Comparison of ENCODE assay signal across 15 cellular contexts in genomic region chr18:63309422-63309821, GRCh38. TPM values are rescaled to one million over a fixed set of nuclear protein-coding genes. Genes with fewer than 3 reads are reported as not detected.
DNase-seq lines count a peak whose midpoint lies in the region; ATAC-seq, FAIRE-seq and TF ChIP-seq lines count a peak whose summit lies in the region.
"Had no signal": no experiment of that assay in that cellular context is flagged by ENCODE, and none has a peak within 500 bp of the region (broad histone marks: within the 10 kb centered on the region; RNA-seq: fewer than 3 reads in every experiment).

No MANE protein-coding gene starts in this region.

- H3K4me1 Mint-ChIP-seq in activated CD4-positive, alpha-beta memory T cell treated with anti-CD3 and anti-CD28 coated beads for 36 hours (ENCODE audit: low read depth), result peaks cover 88% of the 10 kb centered on the region

- H3K9me1 ChIP-seq in keratinocyte (ENCODE audit: control insufficient read depth, extremely low read depth, insufficient read depth, low read length), result no peaks in the 10 kb centered on the region

- ATAC-seq in GM21717 (IDR thresholded peaks at IDR 0.05; ENCODE audit: unreplicated experiment), result no peak
- ATAC-seq: GM23338 had no signal

- no peaks in the 10 kb centered on the region for H3K79me2 ChIP-seq in keratinocyte (ENCODE audit: control insufficient read depth, insufficient read depth, low read length)

- dilution Hi-C loops in keratinocyte (cut with MboI; ENCODE audit: extremely low pct_ligation_motif_present, low sequenced_read_pairs), result loop anchor here (25.0 kb wide), 1 partner anchor 297 kb away; no protein-coding TSS in a partner anchor

- no peaks in the 10 kb centered on the region for H3K9me3 Mint-ChIP-seq in activated CD4-positive, alpha-beta memory T cell treated with anti-CD3 and anti-CD28 coated beads for 36 hours
- H3K9me3 Mint-ChIP-seq: GM23338 had no signal

- CTCF ChIA-PET in activated CD4-positive, alpha-beta memory T cell treated with anti-CD3 and anti-CD28 coated beads for 36 hours (lab: Charles Lee), result interaction anchor here (5.5 kb wide), 1 partner anchor 8 kb away, joined by 32 read pairs; no protein-coding TSS in a partner anchor

- peak overlapping the region; percentile 22 for H3K4me3 Mint-ChIP-seq in activated CD4-positive, alpha-beta memory T cell treated with anti-CD3 and anti-CD28 coated beads for 36 hours
- H3K4me3 Mint-ChIP-seq: GM23338 had no signal

- no peaks in the 10 kb centered on the region for H3K9me3 ChIP-seq in BLaER1
- no peaks in the 10 kb centered on the region for H3K9me3 ChIP-seq in keratinocyte (ENCODE audit: control insufficient read depth, low read depth, low read length)

- TF ChIP-seq CTCF in keratinocyte (optimal IDR thresholded peaks at IDR 0.05 in 1 of 3, IDR thresholded peaks at IDR 0.05 in 1 of 3, conservative IDR thresholded peaks at IDR 0.05 in 1 of 3; ENCODE audit: extremely low read depth in 1 of 3, insufficient read depth in 2 of 3, low read length in 3 of 3) (no peak), D721Med (IDR thresholded peaks at IDR 0.05; ENCODE audit: insufficient read depth, missing control alignments) (no peak)

- no peak overlapping the region for H2AFZ ChIP-seq in keratinocyte (ENCODE audit: control insufficient read depth, low read length)
- H2AFZ ChIP-seq: GM23338 had no signal

- 0 out of 2 replicates have a peak, but pooled peaks have one; percentile 13 for TF ChIP-seq POLR2A in GM12891 (IDR thresholded peaks at IDR 0.05; ENCODE audit: low read depth, low read length)

- POLR2A ChIA-PET in activated CD4-positive, alpha-beta memory T cell treated with anti-CD3 and anti-CD28 coated beads for 36 hours (lab: Charles Lee), result no interaction called here

- FAIRE-seq in GM12891 (lab: Jason Lieb, UNC), result peak; percentile 87
- peak; percentile 20 for FAIRE-seq in keratinocyte (lab: Jason Lieb, UNC)
- no peak for FAIRE-seq in D721Med (lab: Jason Lieb, UNC)

- no peak overlapping the region for H3K9ac ChIP-seq in BLaER1
- H3K9ac ChIP-seq in keratinocyte (ENCODE audit: control insufficient read depth, extremely low read depth, insufficient read depth, low read length), result no peak overlapping the region

- H3K36me3 Mint-ChIP-seq in activated CD4-positive, alpha-beta memory T cell treated with anti-CD3 and anti-CD28 coated beads for 36 hours, result peaks cover 35% of the 10 kb centered on the region

- no peak for DNase-seq in GM12891 (ENCODE audit: insufficient read length, low spot score)
- DNase-seq in activated CD4-positive, alpha-beta memory T cell treated with anti-CD3 and anti-CD28 coated beads for 36 hours, result peak; percentile 61
- DNase-seq in keratinocyte (ENCODE audit: low read depth, low spot score), result no peak
- no peak for DNase-seq in NCI-H187 treated with DMSO at 0.1 percent for 48 hours (lab: John Stamatoyannopoulos, UW)
- DNase-seq in NCI-H146 (lab: John Stamatoyannopoulos, UW), result no peak
- no peak for DNase-seq in D721Med (ENCODE audit: insufficient read length, low spot score)
- DNase-seq: AML-193, islet precursor cell, KG1, NCI-H1694, NCI-H526 treated with DMSO at 0.1 percent for 48 hours had no signal

- H3K27me3 Mint-ChIP-seq in activated CD4-positive, alpha-beta memory T cell treated with anti-CD3 and anti-CD28 coated beads for 36 hours, result no peaks in the 10 kb centered on the region

- peak overlapping the region; percentile 43 for H3K27ac Mint-ChIP-seq in activated CD4-positive, alpha-beta memory T cell treated with anti-CD3 and anti-CD28 coated beads for 36 hours
- H3K27ac Mint-ChIP-seq: GM23338 had no signal

- H3K4me3 ChIP-seq in BLaER1 (no peak overlapping the region), keratinocyte (ENCODE audit: control insufficient read depth in 2 of 3, extremely low read depth in 1 of 3, insufficient read depth in 2 of 3, low read depth in 1 of 3, low read length in 3 of 3) (no peak overlapping the region)
- H3K4me3 ChIP-seq: cardiac muscle cell, GM23338 had no signal

- H3K4me1 ChIP-seq in BLaER1, result peaks cover 99% of the 10 kb centered on the region
- H3K4me1 ChIP-seq in keratinocyte (ENCODE audit: control insufficient read depth, extremely low read depth, insufficient read depth, low read length), result no peaks in the 10 kb centered on the region

- intact Hi-C loops in activated CD4-positive, alpha-beta memory T cell treated with anti-CD3 and anti-CD28 coated beads for 36 hours (cut with micrococcal nuclease), result no loop called here

- H4K20me1 ChIP-seq in BLaER1, result peaks cover 100% of the 10 kb centered on the region
- H4K20me1 ChIP-seq in keratinocyte (ENCODE audit: control insufficient read depth, extremely low read depth, insufficient read depth, low read length), result no peaks in the 10 kb centered on the region

- H3K4me2 ChIP-seq in BLaER1 (peak overlapping the region; percentile 57), keratinocyte (ENCODE audit: control insufficient read depth, extremely low read depth, insufficient read depth, low read depth, low read length) (no peak overlapping the region)
- H3K4me2 ChIP-seq: GM23338 had no signal

- H3K27me3 ChIP-seq in BLaER1 (no peaks in the 10 kb centered on the region), keratinocyte (ENCODE audit: control insufficient read depth, extremely low read depth, insufficient read depth, low read length) (no peaks in the 10 kb centered on the region)

- H3K36me3 ChIP-seq in BLaER1 (peaks cover 72% of the 10 kb centered on the region), keratinocyte (ENCODE audit: control insufficient read depth in 2 of 2, extremely low read depth in 1 of 2, insufficient read depth in 2 of 2, low read length in 2 of 2) (no peaks in the 10 kb centered on the region)
- H3K36me3 ChIP-seq: cardiac muscle cell had no signal

- H3K27ac ChIP-seq in BLaER1 (no peak overlapping the region), keratinocyte (ENCODE audit: control insufficient read depth, insufficient read depth, low read length) (no peak overlapping the region)
- H3K27ac ChIP-seq: cardiac muscle cell had no signal

TF ChIP-seq in GM12891, 5 proteins besides CTCF, POLR2A, EP300 and RAD21:
- TF ChIP-seq SPI1 (IDR thresholded peaks at IDR 0.05; ENCODE audit: low read depth, low read length) (no peak), POU2F2 (IDR thresholded peaks at IDR 0.05; ENCODE audit: low read depth, low read length) (no peak), PAX5 (IDR thresholded peaks at IDR 0.05; ENCODE audit: insufficient read depth, low read length, severe bottlenecking) (no peak), TAF1 (IDR thresholded peaks at IDR 0.05; ENCODE audit: low read depth, low read length) (no peak), POLR2AphosphoS5 (IDR thresholded peaks at IDR 0.05; ENCODE audit: low read depth, low read length) (no peak)

RNA-seq across cellular contexts. Expression of gene BCL2, which starts 10.1 kb away (rescaled TPM):
- polyA plus RNA-seq in GM12891 (2012; ENCODE audit: low read depth, missing spikeins), result 25.4 TPM
- 10 to 100 TPM; 66.9 to 67.9 TPM for total RNA-seq in activated CD4-positive, alpha-beta memory T cell treated with anti-CD3 and anti-CD28 coated beads for 36 hours
- 0.09 to 0.36 TPM (median 0.30 TPM) in 3 replicates for polyA plus RNA-seq in keratinocyte
- polyA plus RNA-seq in keratinocyte (2011; ENCODE audit: low read depth), result 0.31 TPM
- 0.11 and 0.13 TPM in 2 replicates for polyA plus RNA-seq in keratinocyte (2011; cell fraction: cytosol; rRNA removed)
- polyA plus RNA-seq in keratinocyte (2011; cell fraction: nucleus; rRNA removed), result 0.23 and 0.43 TPM in 2 replicates
- polyA plus RNA-seq in keratinocyte (2012; ENCODE audit: low replicate concordance), result 0.30 and 0.39 TPM in 2 replicates
- 0.23 to 0.36 TPM (median 0.32 TPM) in 3 replicates for polyA minus RNA-seq in keratinocyte
- 0.38 TPM for polyA minus RNA-seq in keratinocyte (2011; cell fraction: cytosol; rRNA and poly(A)+ RNA removed)
- polyA minus RNA-seq in keratinocyte (2011; cell fraction: nucleus; rRNA and poly(A)+ RNA removed), result 0.53 and 0.54 TPM in 2 replicates

RNA-seq across cellular contexts. Expression of gene KDSR, which starts 57.6 kb away (rescaled TPM):
- 12.4 TPM for polyA plus RNA-seq in GM12891 (2012; ENCODE audit: low read depth, missing spikeins)
- 10 to 100 TPM; 72.8 to 77.2 TPM for total RNA-seq in activated CD4-positive, alpha-beta memory T cell treated with anti-CD3 and anti-CD28 coated beads for 36 hours
- polyA plus RNA-seq in keratinocyte, result 58.3 to 86.4 TPM (median 68.6 TPM) in 3 replicates
- polyA plus RNA-seq in keratinocyte (2011; ENCODE audit: low read depth), result 113 TPM
- 58.8 and 75.5 TPM in 2 replicates for polyA plus RNA-seq in keratinocyte (2011; cell fraction: cytosol; rRNA removed)
- polyA plus RNA-seq in keratinocyte (2011; cell fraction: nucleus; rRNA removed), result 78.1 and 96.1 TPM in 2 replicates
- 74.3 and 90.7 TPM in 2 replicates for polyA plus RNA-seq in keratinocyte (2012; ENCODE audit: low replicate concordance)
- polyA minus RNA-seq in keratinocyte, result 51.8 to 112 TPM (median 65.3 TPM) in 3 replicates
- 69.1 TPM for polyA minus RNA-seq in keratinocyte (2011; cell fraction: cytosol; rRNA and poly(A)+ RNA removed)
- polyA minus RNA-seq in keratinocyte (2011; cell fraction: nucleus; rRNA and poly(A)+ RNA removed), result 45.9 and 80.5 TPM in 2 replicates
